Comparison of ENCODE assay signal across 1 cellular context in genomic region chr6:144855812-144856531, GRCh38.
TF ChIP-seq lines count a peak whose summit lies in the region.

No MANE protein-coding gene starts in this region.

TF ChIP-seq in HepG2, 621 proteins besides CTCF, POLR2A, EP300 and RAD21 (continued from another document):
- TF ChIP-seq ZSCAN12 (CRISPR knock-in tag; IDR thresholded peaks at IDR 0.05) (no peak), JUN (CRISPR knock-in tag; IDR thresholded peaks at IDR 0.05) (no peak)
